ENCODE assay signal across 8 cellular contexts in the genomic region with DNA sequence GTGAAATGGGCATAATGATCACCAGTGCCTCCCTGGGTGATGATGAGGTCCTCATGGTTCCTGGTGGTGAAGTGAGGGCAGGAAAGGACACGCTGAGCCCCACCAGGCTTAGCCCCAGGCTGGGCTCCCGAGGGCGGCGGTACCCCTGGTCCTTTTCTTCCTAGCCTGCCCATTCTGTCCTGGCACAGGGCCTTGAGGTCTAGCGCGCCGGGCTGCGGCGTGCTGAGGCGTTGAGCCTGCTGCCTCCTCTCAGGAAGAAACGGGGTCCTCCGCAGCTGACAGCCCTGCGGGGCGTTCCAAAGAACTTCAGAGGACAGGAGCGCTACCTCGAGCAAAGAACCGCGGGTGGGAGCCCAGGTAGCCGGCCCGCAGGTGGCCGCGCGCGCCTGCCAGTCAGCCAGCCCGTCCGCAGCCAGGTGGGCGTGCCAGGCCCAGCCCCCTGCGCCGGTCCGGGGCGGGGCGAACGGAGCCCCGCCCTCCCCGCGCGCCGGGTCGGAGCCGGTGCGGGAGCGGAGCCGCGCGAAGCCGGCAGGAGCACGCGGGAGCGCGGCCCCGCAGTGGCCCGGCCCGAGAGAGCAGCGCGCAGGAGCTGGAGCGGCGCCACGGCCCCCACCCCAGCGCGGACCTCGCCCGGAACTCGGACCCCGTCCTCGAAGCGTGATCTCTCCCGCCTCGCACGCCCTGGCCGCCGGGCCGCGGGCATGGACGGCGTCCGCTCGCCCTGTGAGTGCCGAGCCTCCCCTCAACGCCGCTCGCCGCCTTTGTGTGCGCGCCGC. TPM values are rescaled to one million over a fixed set of nuclear protein-coding genes. Genes with fewer than 3 reads are reported as not detected.
DNase-seq lines count a peak whose midpoint lies in the region; ATAC-seq and TF ChIP-seq lines count a peak whose summit lies in the region.

A gene (plus strand): TSS at position 477 of the 776 bp plus-strand sequence. CDS start 791 bp downstream, outside the sequence.

- H3K4me1 ChIP-seq in spleen: peaks cover 5 to 32% (median 22%) of the 10 kb centered on the region in 6 donors

- no peak for TF ChIP-seq POLR2A in spleen (IDR thresholded peaks at IDR 0.05)

- peak within 1 kb of the TSS; percentile 80 to 88 (median 81) for H3K4me3 Mint-ChIP-seq in brain
- H3K4me3 Mint-ChIP-seq in immature natural killer cell: peak within 1 kb of the TSS; percentile 63 to 80 (median 75)

- intact Hi-C loops in spleen (cut with DNase I; ENCODE audit: low total_unique reads): no loop called here

- peaks cover 0 to 7% (median 0%) of the 10 kb centered on the region in 5 experiments for H3K9me3 Mint-ChIP-seq in brain
- peaks cover 0 to 2% (median 0%) of the 10 kb centered on the region in 6 donors for H3K9me3 Mint-ChIP-seq in immature natural killer cell

- H3K27ac ChIP-seq in spleen: peak within 1 kb of the TSS in 1 of 8 donors; percentile 11

- H3K27me3 ChIP-seq in spleen (replicated peaks in 1 of 7): peaks cover 0 to 77% (median 26%) of the 10 kb centered on the region in 7 donors

- no peaks in the 10 kb centered on the region for H3K36me3 ChIP-seq in spleen

- H3K27ac Mint-ChIP-seq in brain (peak within 1 kb of the TSS; percentile 52 to 90 (median 74)), immature natural killer cell (no peak within 1 kb of the TSS)

- no peaks in the 10 kb centered on the region for H3K36me3 Mint-ChIP-seq in brain
- no peaks in the 10 kb centered on the region for H3K36me3 Mint-ChIP-seq in immature natural killer cell

- TF ChIP-seq CTCF in brain (conservative IDR thresholded peaks at IDR 0.05) (no peak), spleen (IDR thresholded peaks at IDR 0.05 in 8 of 11, conservative IDR thresholded peaks at IDR 0.05 in 3 of 11) (no peak)

- peaks cover 5% of the 10 kb centered on the region for H3K27me3 Mint-ChIP-seq in brain
- peaks cover 8 to 34% (median 13%) of the 10 kb centered on the region in 3 donors for H3K27me3 Mint-ChIP-seq in immature natural killer cell (ENCODE audit: low read depth in 3 of 3)

- H3K4me3 ChIP-seq in spleen: peak within 1 kb of the TSS; percentile 28 to 74 (median 55)

- no peaks in the 10 kb centered on the region for H3K9me3 ChIP-seq in spleen

- DNase-seq in NCI-H146 (lab: John Stamatoyannopoulos, UW): peak; percentile 39
- no peak for DNase-seq in NCI-H146 treated with DMSO at 0.1 percent for 48 hours (lab: John Stamatoyannopoulos, UW; ENCODE audit: unreplicated experiment)
- DNase-seq in immature natural killer cell: peak; percentile 26 to 36 (median 35)
- DNase-seq in spleen: no peak

- ATAC-seq in SK-N-SH treated with all-trans-retinoic acid at 6 μM for 48 hours (peak; percentile 56), GM21381 (IDR thresholded peaks at IDR 0.05; ENCODE audit: unreplicated experiment) (no peak), HG03135 (IDR thresholded peaks at IDR 0.05; ENCODE audit: unreplicated experiment) (no peak)

- H3K4me1 Mint-ChIP-seq in brain (peaks cover 41% of the 10 kb centered on the region), immature natural killer cell (peaks cover 0 to 12% of the 10 kb centered on the region in 2 donors)

- WGBS in spleen, 5 donors: 0 to 3% (median 2%) methylated on average over 28 to 85 of the region's 85 CpGs

TF ChIP-seq in SK-N-SH treated with all-trans-retinoic acid at 6 μM for 48 hours, 23 proteins besides CTCF, POLR2A, EP300 and RAD21:
- TF ChIP-seq, protein P1, sequence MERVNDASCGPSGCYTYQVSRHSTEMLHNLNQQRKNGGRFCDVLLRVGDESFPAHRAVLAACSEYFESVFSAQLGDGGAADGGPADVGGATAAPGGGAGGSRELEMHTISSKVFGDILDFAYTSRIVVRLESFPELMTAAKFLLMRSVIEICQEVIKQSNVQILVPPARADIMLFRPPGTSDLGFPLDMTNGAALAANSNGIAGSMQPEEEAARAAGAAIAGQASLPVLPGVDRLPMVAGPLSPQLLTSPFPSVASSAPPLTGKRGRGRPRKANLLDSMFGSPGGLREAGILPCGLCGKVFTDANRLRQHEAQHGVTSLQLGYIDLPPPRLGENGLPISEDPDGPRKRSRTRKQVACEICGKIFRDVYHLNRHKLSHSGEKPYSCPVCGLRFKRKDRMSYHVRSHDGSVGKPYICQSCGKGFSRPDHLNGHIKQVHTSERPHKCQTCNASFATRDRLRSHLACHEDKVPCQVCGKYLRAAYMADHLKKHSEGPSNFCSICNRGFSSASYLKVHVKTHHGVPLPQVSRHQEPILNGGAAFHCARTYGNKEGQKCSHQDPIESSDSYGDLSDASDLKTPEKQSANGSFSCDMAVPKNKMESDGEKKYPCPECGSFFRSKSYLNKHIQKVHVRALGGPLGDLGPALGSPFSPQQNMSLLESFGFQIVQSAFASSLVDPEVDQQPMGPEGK (CRISPR knock-in tag; IDR thresholded peaks at IDR 0.05; ENCODE audit: borderline replicate concordance): no peak
- TF ChIP-seq, protein P2, sequence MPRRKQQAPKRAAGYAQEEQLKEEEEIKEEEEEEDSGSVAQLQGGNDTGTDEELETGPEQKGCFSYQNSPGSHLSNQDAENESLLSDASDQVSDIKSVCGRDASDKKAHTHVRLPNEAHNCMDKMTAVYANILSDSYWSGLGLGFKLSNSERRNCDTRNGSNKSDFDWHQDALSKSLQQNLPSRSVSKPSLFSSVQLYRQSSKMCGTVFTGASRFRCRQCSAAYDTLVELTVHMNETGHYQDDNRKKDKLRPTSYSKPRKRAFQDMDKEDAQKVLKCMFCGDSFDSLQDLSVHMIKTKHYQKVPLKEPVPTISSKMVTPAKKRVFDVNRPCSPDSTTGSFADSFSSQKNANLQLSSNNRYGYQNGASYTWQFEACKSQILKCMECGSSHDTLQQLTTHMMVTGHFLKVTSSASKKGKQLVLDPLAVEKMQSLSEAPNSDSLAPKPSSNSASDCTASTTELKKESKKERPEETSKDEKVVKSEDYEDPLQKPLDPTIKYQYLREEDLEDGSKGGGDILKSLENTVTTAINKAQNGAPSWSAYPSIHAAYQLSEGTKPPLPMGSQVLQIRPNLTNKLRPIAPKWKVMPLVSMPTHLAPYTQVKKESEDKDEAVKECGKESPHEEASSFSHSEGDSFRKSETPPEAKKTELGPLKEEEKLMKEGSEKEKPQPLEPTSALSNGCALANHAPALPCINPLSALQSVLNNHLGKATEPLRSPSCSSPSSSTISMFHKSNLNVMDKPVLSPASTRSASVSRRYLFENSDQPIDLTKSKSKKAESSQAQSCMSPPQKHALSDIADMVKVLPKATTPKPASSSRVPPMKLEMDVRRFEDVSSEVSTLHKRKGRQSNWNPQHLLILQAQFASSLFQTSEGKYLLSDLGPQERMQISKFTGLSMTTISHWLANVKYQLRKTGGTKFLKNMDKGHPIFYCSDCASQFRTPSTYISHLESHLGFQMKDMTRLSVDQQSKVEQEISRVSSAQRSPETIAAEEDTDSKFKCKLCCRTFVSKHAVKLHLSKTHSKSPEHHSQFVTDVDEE (CRISPR knock-in tag; IDR thresholded peaks at IDR 0.05): no peak
- TF ChIP-seq ZC3H10 (CRISPR knock-in tag; IDR thresholded peaks at IDR 0.05) (no peak), PPARA (CRISPR knock-in tag; IDR thresholded peaks at IDR 0.05; ENCODE audit: borderline replicate concordance) (no peak), ZNF70 (CRISPR knock-in tag; IDR thresholded peaks at IDR 0.05) (no peak), GLIS3 (CRISPR knock-in tag; IDR thresholded peaks at IDR 0.05) (no peak), ZFP30 (CRISPR knock-in tag; IDR thresholded peaks at IDR 0.05) (no peak), ARNTL (CRISPR knock-in tag; IDR thresholded peaks at IDR 0.05; ENCODE audit: borderline replicate concordance, low read depth) (no peak), ZFP3 (CRISPR knock-in tag; IDR thresholded peaks at IDR 0.05) (no peak), SNAI2 (CRISPR knock-in tag; IDR thresholded peaks at IDR 0.05) (no peak), ZNF565 (CRISPR knock-in tag; conservative IDR thresholded peaks at IDR 0.05; ENCODE audit: low read depth) (no peak), ESRRG (CRISPR knock-in tag; IDR thresholded peaks at IDR 0.05) (no peak), RARB (CRISPR knock-in tag; IDR thresholded peaks at IDR 0.05) (no peak), BACH2 (CRISPR knock-in tag; IDR thresholded peaks at IDR 0.05; ENCODE audit: borderline replicate concordance) (no peak), OSR1 (CRISPR knock-in tag; IDR thresholded peaks at IDR 0.05) (no peak), TCF4 (CRISPR knock-in tag; IDR thresholded peaks at IDR 0.05; ENCODE audit: borderline replicate concordance) (no peak)
- TF ChIP-seq, protein P3, sequence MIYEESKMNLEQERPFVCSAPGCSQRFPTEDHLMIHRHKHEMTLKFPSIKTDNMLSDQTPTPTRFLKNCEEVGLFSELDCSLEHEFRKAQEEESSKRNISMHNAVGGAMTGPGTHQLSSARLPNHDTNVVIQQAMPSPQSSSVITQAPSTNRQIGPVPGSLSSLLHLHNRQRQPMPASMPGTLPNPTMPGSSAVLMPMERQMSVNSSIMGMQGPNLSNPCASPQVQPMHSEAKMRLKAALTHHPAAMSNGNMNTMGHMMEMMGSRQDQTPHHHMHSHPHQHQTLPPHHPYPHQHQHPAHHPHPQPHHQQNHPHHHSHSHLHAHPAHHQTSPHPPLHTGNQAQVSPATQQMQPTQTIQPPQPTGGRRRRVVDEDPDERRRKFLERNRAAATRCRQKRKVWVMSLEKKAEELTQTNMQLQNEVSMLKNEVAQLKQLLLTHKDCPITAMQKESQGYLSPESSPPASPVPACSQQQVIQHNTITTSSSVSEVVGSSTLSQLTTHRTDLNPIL (CRISPR knock-in tag; IDR thresholded peaks at IDR 0.05; ENCODE audit: low read depth): no peak
- TF ChIP-seq, protein P4, sequence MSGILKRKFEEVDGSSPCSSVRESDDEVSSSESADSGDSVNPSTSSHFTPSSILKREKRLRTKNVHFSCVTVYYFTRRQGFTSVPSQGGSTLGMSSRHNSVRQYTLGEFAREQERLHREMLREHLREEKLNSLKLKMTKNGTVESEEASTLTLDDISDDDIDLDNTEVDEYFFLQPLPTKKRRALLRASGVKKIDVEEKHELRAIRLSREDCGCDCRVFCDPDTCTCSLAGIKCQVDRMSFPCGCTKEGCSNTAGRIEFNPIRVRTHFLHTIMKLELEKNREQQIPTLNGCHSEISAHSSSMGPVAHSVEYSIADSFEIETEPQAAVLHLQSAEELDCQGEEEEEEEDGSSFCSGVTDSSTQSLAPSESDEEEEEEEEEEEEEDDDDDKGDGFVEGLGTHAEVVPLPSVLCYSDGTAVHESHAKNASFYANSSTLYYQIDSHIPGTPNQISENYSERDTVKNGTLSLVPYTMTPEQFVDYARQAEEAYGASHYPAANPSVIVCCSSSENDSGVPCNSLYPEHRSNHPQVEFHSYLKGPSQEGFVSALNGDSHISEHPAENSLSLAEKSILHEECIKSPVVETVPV (CRISPR knock-in tag; IDR thresholded peaks at IDR 0.05): no peak

RNA-seq across cellular contexts. Expression of the gene that starts here (rescaled TPM):
- polyA plus RNA-seq in brain (ENCODE audit: insufficient read depth, low read depth, low replicate concordance) (70.2 TPM), immature natural killer cell (not detected), spleen (1 to 10 TPM; 1.8 to 5.9 (median 1.9) TPM)
- 10 to 100 TPM in 3 of 7 donors, 1 to 10 TPM in 4; 4.7 to 20.0 (median 9.1) TPM for total RNA-seq in spleen

Comparison
In these comparisons a context has a peak if more than half of its experiments do, and no peak if none do; other contexts are left out.
1. RNA of the gene that starts here (polyA plus RNA-seq): 70.2 TPM in brain (single experiment); 1.8 to 5.9 TPM in spleen and not detected in immature natural killer cell; every median in the first group is over 10 times any median in the second.
2. Peak in DNase-seq in immature natural killer cell; RNA of the gene not detected or under 1 TPM.
3. H3K27ac Mint-ChIP-seq: peak in brain (5 of 5); none in immature natural killer cell (0 of 6).